Comparison of ENCODE assay signal across 19 cellular contexts in the genomic region with DNA sequence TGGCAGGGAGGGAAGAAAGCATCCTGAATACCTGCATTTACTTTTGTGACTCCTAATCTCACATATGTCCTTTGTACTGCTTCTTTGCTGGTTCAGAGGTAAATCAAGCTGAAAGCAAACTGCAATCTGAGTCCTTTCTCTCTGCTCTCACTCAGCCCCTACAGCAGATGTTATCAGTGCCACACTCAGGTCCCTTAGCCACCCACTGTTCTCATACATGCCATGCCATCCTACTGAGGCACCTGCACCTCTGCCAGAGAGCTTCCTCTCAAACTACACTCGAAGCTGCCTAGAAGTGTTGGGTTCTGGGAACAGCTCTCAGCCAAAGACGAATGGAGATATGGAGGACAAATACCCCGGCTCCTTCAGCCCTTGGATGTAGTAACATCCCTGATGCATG.
DNase-seq lines count a peak whose midpoint lies in the region; ATAC-seq, FAIRE-seq and TF ChIP-seq lines count a peak whose summit lies in the region.
"Had no signal": no experiment of that assay in that cellular context is flagged by ENCODE, and none has a peak within 500 bp of the region (broad histone marks: within the 10 kb centered on the region; RNA-seq: fewer than 3 reads in every experiment).

No MANE protein-coding gene starts in this region.

- no peaks in the 10 kb centered on the region for H3K79me1 ChIP-seq in H1 (ENCODE audit: low read depth, low read length)

- TF ChIP-seq CTCF in GM23338 (conservative IDR thresholded peaks at IDR 0.05; ENCODE audit: low read depth in 2 of 2) (no peak), H1 (IDR thresholded peaks at IDR 0.05; ENCODE audit: control extremely low read depth in 1 of 3, insufficient read depth in 1 of 3, low read depth in 1 of 3, low read length in 3 of 3) (no peak), vagina (IDR thresholded peaks at IDR 0.05) (no peak)

- TF ChIP-seq EP300 in H1 (IDR thresholded peaks at IDR 0.05; ENCODE audit: borderline replicate concordance in 1 of 2, low read depth in 2 of 2, low read length in 2 of 2) = no peak

- CTCF ChIA-PET in H1 (lab: Charles Lee; ENCODE audit: partially characterized antibody) = interaction anchor here (1.2 kb wide), 1 partner anchor 173 kb away, joined by 3 read pairs; no protein-coding TSS in a partner anchor

- H3K4me3 Mint-ChIP-seq in GM23338 = no peak overlapping the region
- H3K4me3 Mint-ChIP-seq: CD4-positive, alpha-beta T cell; H9; IgD-negative memory B cell had no signal

- H3K9me3 ChIP-seq in H1 (ENCODE audit: insufficient read depth in 2 of 2, low read depth in 1 of 2, low read length in 1 of 2) = no peaks in the 10 kb centered on the region
- H3K9me3 ChIP-seq in right cardiac atrium (ENCODE audit: control insufficient read depth, low read length) = no peaks in the 10 kb centered on the region
- no peaks in the 10 kb centered on the region for H3K9me3 ChIP-seq in vagina
- H3K9me3 ChIP-seq: A549, Caco-2 had no signal

- WGBS in H1 (ENCODE audit: extremely low coverage in 1 of 2, insufficient coverage in 1 of 2, insufficient read length in 1 of 2, insufficient replicate concordance in 2 of 2, low coverage in 1 of 2, low lambda C conversion rate in 2 of 2, missing lambda C conversion rate in 1 of 2), 2 experiments = 93% methylated on average over 3 of the region's 3 CpGs; no CpG with 5 or more reads in 1 of the 2 experiments
- WGBS in right cardiac atrium = 93% methylated on average over 3 of the region's 3 CpGs

- no peak for TF ChIP-seq RAD21 in H1 (IDR thresholded peaks at IDR 0.05 in 1 of 2, conservative IDR thresholded peaks at IDR 0.05 in 1 of 2; ENCODE audit: low read depth in 2 of 2, low read length in 2 of 2)

- no peak overlapping the region; the same call in 1 of the 2 replicates for H2BK12ac ChIP-seq in H1 (ENCODE audit: low read depth, low read length)

- H2BK20ac ChIP-seq in H1 (ENCODE audit: low read length) = peak overlapping the region; percentile 56; the same call in 1 of the 2 replicates

- no peak for FAIRE-seq in H1 (lab: Jason Lieb, UNC)
- FAIRE-seq: A549, HepG2 had no signal

- H3K4me1 ChIP-seq in GM23338 (ENCODE audit: insufficient read depth) (no peaks in the 10 kb centered on the region), H1 (replicated peaks in 1 of 4; ENCODE audit: control insufficient read depth in 3 of 4, insufficient read depth in 4 of 4, low read length in 3 of 4) (no peaks in the 10 kb centered on the region), right cardiac atrium (ENCODE audit: control insufficient read depth, insufficient read depth, low read length) (no peaks in the 10 kb centered on the region), vagina (no peaks in the 10 kb centered on the region)
- H3K4me1 ChIP-seq: A549, Caco-2 had no signal

- H3K27ac Mint-ChIP-seq in GM23338 = no peak overlapping the region
- H3K27ac Mint-ChIP-seq: CD4-positive, alpha-beta T cell; H9; IgD-negative memory B cell had no signal

- H2AK5ac ChIP-seq in H1 (ENCODE audit: low read depth, low read length) = no peak overlapping the region

- no peaks in the 10 kb centered on the region for H3K9me3 Mint-ChIP-seq in GM23338
- H3K9me3 Mint-ChIP-seq: CD4-positive, alpha-beta T cell; H9 had no signal

- no peak overlapping the region for H3K27ac ChIP-seq in GM23338 (ENCODE audit: low read depth)
- H3K27ac ChIP-seq in H1 (ENCODE audit: low read depth, low read length) = no peak overlapping the region
- H3K27ac ChIP-seq in right cardiac atrium (ENCODE audit: low read length) = no peak overlapping the region
- H3K27ac ChIP-seq in vagina = no peak overlapping the region
- H3K27ac ChIP-seq: 22Rv1, A549, C4-2B had no signal

- no peak overlapping the region for H3K23ac ChIP-seq in H1 (ENCODE audit: insufficient read length)

- H3K9ac ChIP-seq in H1 (replicated peaks in 1 of 4; ENCODE audit: extremely low read depth in 1 of 4, low read depth in 3 of 4, low read length in 3 of 4) = no peak overlapping the region

- H4K20me1 ChIP-seq in GM23338 (replicated peaks; ENCODE audit: insufficient read depth) = no peaks in the 10 kb centered on the region
- no peaks in the 10 kb centered on the region for H4K20me1 ChIP-seq in H1 (replicated peaks in 1 of 2; ENCODE audit: control insufficient read depth in 1 of 2, insufficient read depth in 2 of 2, low read length in 2 of 2)

- H3K9me2 ChIP-seq in GM23338 (ENCODE audit: insufficient read depth) = no peaks in the 10 kb centered on the region

- H2BK5ac ChIP-seq in H1 (ENCODE audit: low read depth, low read length) = no peak overlapping the region

- no peak overlapping the region; the same call in 1 of the 2 replicates for H2BK15ac ChIP-seq in H1 (ENCODE audit: low read length)

- H4K8ac ChIP-seq in H1 (ENCODE audit: extremely low read depth, insufficient read depth, low read length) = no peak overlapping the region

- no peaks in the 10 kb centered on the region for H3K36me3 Mint-ChIP-seq in GM23338 (ENCODE audit: low read depth)
- H3K36me3 Mint-ChIP-seq: IgD-negative memory B cell had no signal

- 0 out of 2 replicates have a peak overlapping the region, but pooled peaks have one; percentile 9 for H2AFZ ChIP-seq in GM23338
- peak overlapping the region; percentile 36; the same call in 1 of the 2 replicates for H2AFZ ChIP-seq in H1 (ENCODE audit: low read length)

- no peak overlapping the region for H2BK120ac ChIP-seq in H1 (replicated peaks; ENCODE audit: low read depth, low read length)

- H3K4ac ChIP-seq in H1 (replicated peaks; ENCODE audit: insufficient read length, low read depth, low read length) = no peak overlapping the region

- DNase-seq in DMS79 (lab: John Stamatoyannopoulos, UW) (peak; percentile 19), DMS79 treated with DMSO at 0.1 percent for 48 hours (lab: John Stamatoyannopoulos, UW) (no peak), GM23338 (ENCODE audit: low spot score) (no peak), NCI-H748 (lab: John Stamatoyannopoulos, UW; ENCODE audit: unreplicated experiment) (peak; percentile 55), H1 (ENCODE audit: low read depth in 1 of 2, low spot score in 2 of 2) (no peak), right cardiac atrium (no peak), vagina (ENCODE audit: extremely low spot score in 2 of 2) (no peak)
- DNase-seq: AML-193; Caco-2; CD4-positive, alpha-beta T cell; GF-D8; GOT3; H9 had no signal

- no peak overlapping the region for H4K5ac ChIP-seq in H1 (ENCODE audit: insufficient read length, low read depth, low read length)

- H4K91ac ChIP-seq in H1 (replicated peaks; ENCODE audit: insufficient read length, low read length) = no peak overlapping the region

- no peaks in the 10 kb centered on the region for H3F3A ChIP-seq in GM23338 (replicated peaks; ENCODE audit: low read depth)

- H3K4me2 ChIP-seq in GM23338 (no peak overlapping the region), H1 (ENCODE audit: insufficient read depth in 1 of 2, low read depth in 2 of 2, low read length in 2 of 2) (no peak overlapping the region)
- H3K4me2 ChIP-seq: A549 had no signal

- intact Hi-C loops in right cardiac atrium (cut with DNase I) = no loop called here
- intact Hi-C loops in vagina (cut with DNase I) = no loop called here

- H3K27me3 Mint-ChIP-seq in GM23338 (ENCODE audit: insufficient read depth, low read depth, poor library complexity) = no peaks in the 10 kb centered on the region
- H3K27me3 Mint-ChIP-seq: CD4-positive, alpha-beta T cell; IgD-negative memory B cell had no signal

- no peaks in the 10 kb centered on the region for H3K27me3 ChIP-seq in GM23338 (ENCODE audit: insufficient read depth)
- no peaks in the 10 kb centered on the region for H3K27me3 ChIP-seq in H1 (replicated peaks in 1 of 4; ENCODE audit: control insufficient read depth in 3 of 4, extremely low read depth in 1 of 4, insufficient read depth in 3 of 4, low read length in 3 of 4)
- H3K27me3 ChIP-seq in right cardiac atrium (ENCODE audit: control insufficient read depth, insufficient read depth) = no peaks in the 10 kb centered on the region
- no peaks in the 10 kb centered on the region for H3K27me3 ChIP-seq in vagina

- no peak overlapping the region for H3K14ac ChIP-seq in H1 (ENCODE audit: insufficient read length)

- H3K36me3 ChIP-seq in GM23338 (ENCODE audit: insufficient read depth) = no peaks in the 10 kb centered on the region
- H3K36me3 ChIP-seq in H1 (ENCODE audit: control insufficient read depth in 2 of 4, insufficient read depth in 4 of 4, low read length in 3 of 4) = no peaks in the 10 kb centered on the region
- no peaks in the 10 kb centered on the region for H3K36me3 ChIP-seq in vagina

- no peak overlapping the region for H3K56ac ChIP-seq in H1 (replicated peaks; ENCODE audit: insufficient read length, low read depth, low read length)

- H3K4me3 ChIP-seq in GM23338 (no peak overlapping the region), H1 (ENCODE audit: extremely low read depth in 1 of 4, insufficient read depth in 2 of 4, low read depth in 3 of 4, low read length in 4 of 4) (no peak overlapping the region), right cardiac atrium (ENCODE audit: low read length) (no peak overlapping the region), vagina (no peak overlapping the region)
- H3K4me3 ChIP-seq: A549 had no signal

- no peaks in the 10 kb centered on the region for H3K4me1 Mint-ChIP-seq in GM23338
- H3K4me1 Mint-ChIP-seq: IgD-negative memory B cell had no signal

- ATAC-seq in GM23338 = no peak
- no peak for ATAC-seq in right cardiac atrium
- no peak for ATAC-seq in HG02798 (IDR thresholded peaks at IDR 0.05; ENCODE audit: poor library complexity, unreplicated experiment)
- ATAC-seq: A549, HepG2 had no signal

- TF ChIP-seq POLR2A in H1 (IDR thresholded peaks at IDR 0.05; ENCODE audit: control extremely low read depth in 1 of 2, low read depth in 2 of 2, low read length in 2 of 2) = no peak
- no peak for TF ChIP-seq POLR2A in vagina (IDR thresholded peaks at IDR 0.05)

- H3K79me2 ChIP-seq in GM23338 (replicated peaks; ENCODE audit: insufficient read depth) = no peaks in the 10 kb centered on the region
- H3K79me2 ChIP-seq in H1 (ENCODE audit: control insufficient read depth in 1 of 2, insufficient read depth in 2 of 2, low read length in 2 of 2) = no peaks in the 10 kb centered on the region

- POLR2A ChIA-PET in H1 (lab: Charles Lee; ENCODE audit: partially characterized antibody) = no interaction called here

- no peak overlapping the region for H3K18ac ChIP-seq in H1 (ENCODE audit: extremely low read depth, low read length)

- no peaks in the 10 kb centered on the region for H3K23me2 ChIP-seq in H1 (ENCODE audit: low read depth, low read length)

TF ChIP-seq in H1, 55 proteins besides CTCF, POLR2A, EP300 and RAD21 (continues in another document):
- TF ChIP-seq SIX5 (IDR thresholded peaks at IDR 0.05; ENCODE audit: low read depth, low read length) (no peak), FOSL1 (IDR thresholded peaks at IDR 0.05; ENCODE audit: insufficient read depth, low read depth, low read length) (no peak), MAFK (IDR thresholded peaks at IDR 0.05; ENCODE audit: low read depth, low read length) (no peak)
- TF ChIP-seq, protein P1, sequence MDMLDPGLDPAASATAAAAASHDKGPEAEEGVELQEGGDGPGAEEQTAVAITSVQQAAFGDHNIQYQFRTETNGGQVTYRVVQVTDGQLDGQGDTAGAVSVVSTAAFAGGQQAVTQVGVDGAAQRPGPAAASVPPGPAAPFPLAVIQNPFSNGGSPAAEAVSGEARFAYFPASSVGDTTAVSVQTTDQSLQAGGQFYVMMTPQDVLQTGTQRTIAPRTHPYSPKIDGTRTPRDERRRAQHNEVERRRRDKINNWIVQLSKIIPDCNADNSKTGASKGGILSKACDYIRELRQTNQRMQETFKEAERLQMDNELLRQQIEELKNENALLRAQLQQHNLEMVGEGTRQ (IDR thresholded peaks at IDR 0.05; ENCODE audit: low read length) = no peak

Comparison
In these comparisons a context has a peak if more than half of its experiments do, and no peak if none do; other contexts are left out.
1. DNase-seq: peak in DMS79 (single experiment) and NCI-H748 (single experiment); none in DMS79 treated with DMSO at 0.1 percent for 48 hours (single experiment), GM23338 (single experiment), H1 (0 of 2), right cardiac atrium (0 of 3) and vagina (0 of 2).